21 cellular contexts compared by ENCODE assay signal in the genomic region with DNA sequence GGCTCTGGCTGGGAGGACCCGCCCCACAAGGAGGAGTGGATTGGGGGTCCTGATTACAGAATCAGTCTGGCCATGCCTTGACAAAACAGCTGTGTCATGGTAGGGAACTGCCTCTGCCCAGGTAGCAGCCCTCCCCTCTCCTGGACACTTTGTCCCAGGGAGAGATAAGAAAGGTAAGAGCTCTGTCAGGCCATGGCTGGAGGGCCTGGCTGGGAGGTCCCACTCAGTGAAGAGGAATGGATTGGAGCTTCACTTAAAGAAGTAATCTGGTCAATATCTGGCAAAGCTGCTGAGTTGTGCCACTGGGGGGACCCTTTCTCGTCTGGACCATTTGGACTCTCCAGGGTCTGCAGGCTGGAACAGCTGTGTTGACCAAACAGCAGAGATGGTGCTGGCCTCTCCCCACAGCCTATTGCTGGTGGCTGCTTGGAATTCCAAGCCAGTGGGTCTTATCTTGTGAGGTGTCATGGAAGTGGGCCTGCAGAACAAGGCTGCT.
DNase-seq lines count a peak whose midpoint lies in the region; ATAC-seq, FAIRE-seq and TF ChIP-seq lines count a peak whose summit lies in the region.
"Had no signal": no experiment of that assay in that cellular context is flagged by ENCODE, and none has a peak within 500 bp of the region (broad histone marks: within the 10 kb centered on the region; RNA-seq: fewer than 3 reads in every experiment).

No MANE protein-coding gene starts in this region.

- no peak overlapping the region for H3K4me3 Mint-ChIP-seq in activated T-cell treated with anti-CD3 and anti-CD28 coated beads, Interleukin-2, amount 50 U/mL, for 72 hours
- no peak overlapping the region for H3K4me3 Mint-ChIP-seq in stimulated activated effector memory CD8-positive, alpha-beta T cell treated with anti-CD3 and anti-CD28 coated beads, Interleukin-12 subunit alpha, Interleukin-12 subunit beta, amount 100 ng/mL, for 72 hours
- no peak overlapping the region for H3K4me3 Mint-ChIP-seq in CD14-positive monocyte
- H3K4me3 Mint-ChIP-seq: activated naive CD8-positive, alpha-beta T cell treated with anti-CD3 and anti-CD28 coated beads, Interleukin-2, amount 10 ng/mL, durations not matched to agents 7 days and 5 days; HFFc6 had no signal

- no peak overlapping the region for H3K27ac Mint-ChIP-seq in activated T-cell treated with anti-CD3 and anti-CD28 coated beads, Interleukin-2, amount 50 U/mL, for 72 hours
- H3K27ac Mint-ChIP-seq in stimulated activated effector memory CD8-positive, alpha-beta T cell treated with anti-CD3 and anti-CD28 coated beads, Interleukin-12 subunit alpha, Interleukin-12 subunit beta, amount 100 ng/mL, for 72 hours, result peak overlapping the region; percentile 36
- peak overlapping the region in 2 of 7 donors; percentile 36 to 47 for H3K27ac Mint-ChIP-seq in CD14-positive monocyte
- H3K27ac Mint-ChIP-seq: activated naive CD8-positive, alpha-beta T cell treated with anti-CD3 and anti-CD28 coated beads, Interleukin-2, amount 10 ng/mL, durations not matched to agents 7 days and 5 days; HFFc6 had no signal

- CTCF ChIA-PET in K562 (lab: Yijun Ruan, JAX; ENCODE audit: low intra/inter-chr PET ratio), result no interaction called here
- CTCF ChIA-PET in OCI-LY7 (lab: Charles Lee; ENCODE audit: unreplicated experiment), result no interaction called here

- ATAC-seq in activated T-cell treated with anti-CD3 and anti-CD28 coated beads, Interleukin-2, amount 50 U/mL, for 72 hours (replicated peaks in 1 of 2), result peak; percentile 4 to 5
- peak; percentile 81 for ATAC-seq in K562
- ATAC-seq in left lung, result peak; percentile 22
- no peak for ATAC-seq in stimulated activated effector memory CD8-positive, alpha-beta T cell treated with anti-CD3 and anti-CD28 coated beads, Interleukin-12 subunit alpha, Interleukin-12 subunit beta, amount 100 ng/mL, for 72 hours

- H3K4me1 Mint-ChIP-seq in activated T-cell treated with anti-CD3 and anti-CD28 coated beads, Interleukin-2, amount 50 U/mL, for 72 hours (ENCODE audit: low read depth), result peaks cover 89% of the 10 kb centered on the region
- peaks cover 91% of the 10 kb centered on the region for H3K4me1 Mint-ChIP-seq in stimulated activated effector memory CD8-positive, alpha-beta T cell treated with anti-CD3 and anti-CD28 coated beads, Interleukin-12 subunit alpha, Interleukin-12 subunit beta, amount 100 ng/mL, for 72 hours
- H3K4me1 Mint-ChIP-seq in CD14-positive monocyte, result peaks cover 54% of the 10 kb centered on the region

- BruUV-seq in K562 (replicated peaks; lab: Mats Ljungman, UMichigan) (no TSS peak), OCI-LY7 (replicated peaks; lab: Mats Ljungman, UMichigan) (no TSS peak)

- no peaks in the 10 kb centered on the region for H3K9me1 ChIP-seq in K562 (ENCODE audit: control insufficient read depth, insufficient read depth, low read length)

- no peak for FAIRE-seq in K562 (lab: Jason Lieb, UNC)
- FAIRE-seq: D721Med, endometrium, frontal cortex, GM18507, urothelium cell line had no signal

- intact Hi-C loops in K562 (cut with micrococcal nuclease), result no loop called here
- intact Hi-C loops in left lung (cut with DNase I), result no loop called here
- intact Hi-C loops in CD14-positive monocyte (cut with micrococcal nuclease), result no loop called here
- intact Hi-C loops in OCI-LY7 (cut with micrococcal nuclease; ENCODE audit: unreplicated experiment), result no loop called here

- H3K9me2 ChIP-seq in OCI-LY7 (ENCODE audit: insufficient read depth, low read length), result no peaks in the 10 kb centered on the region

- no peak for TF ChIP-seq POLR2A in K562 (conservative IDR thresholded peaks at IDR 0.05)

- H4K20me1 ChIP-seq in K562 (replicated peaks; ENCODE audit: control insufficient read depth, insufficient read depth, low read length), result peaks cover 20% of the 10 kb centered on the region
- peaks cover 8% of the 10 kb centered on the region for H4K20me1 ChIP-seq in OCI-LY7 (ENCODE audit: insufficient read depth, low read length)

- in situ Hi-C loops in K562 (cut with MboI), result no loop called here

- H3K9me3 ChIP-seq in K562 (replicated peaks; ENCODE audit: control insufficient read depth, insufficient read depth, low read depth, low read length), result no peaks in the 10 kb centered on the region
- H3K9me3 ChIP-seq in left lung, result no peaks in the 10 kb centered on the region
- no peaks in the 10 kb centered on the region for H3K9me3 ChIP-seq in OCI-LY7 (ENCODE audit: low read length)

- H3K9me3 Mint-ChIP-seq in activated T-cell treated with anti-CD3 and anti-CD28 coated beads, Interleukin-2, amount 50 U/mL, for 72 hours, result peaks cover 3 to 4% of the 10 kb centered on the region in 2 donors
- H3K9me3 Mint-ChIP-seq in stimulated activated effector memory CD8-positive, alpha-beta T cell treated with anti-CD3 and anti-CD28 coated beads, Interleukin-12 subunit alpha, Interleukin-12 subunit beta, amount 100 ng/mL, for 72 hours, result no peaks in the 10 kb centered on the region
- peaks cover 0 to 2% (median 0%) of the 10 kb centered on the region in 7 donors for H3K9me3 Mint-ChIP-seq in CD14-positive monocyte

- H2AFZ ChIP-seq in K562 (ENCODE audit: low read depth, low read length) (no peak overlapping the region), OCI-LY7 (ENCODE audit: low read length) (no peak overlapping the region)
- H2AFZ ChIP-seq: PC-9 had no signal

- TF ChIP-seq CTCF in K562 (IDR thresholded peaks at IDR 0.05 in 2 of 3, conservative IDR thresholded peaks at IDR 0.05 in 1 of 3; ENCODE audit: insufficient read depth in 2 of 3, low read depth in 1 of 3, low read length in 3 of 3) (peak; percentile 4 to 23 (median 12); a peak in 2 of 6 replicates), left lung (IDR thresholded peaks at IDR 0.05) (no peak), CD14-positive monocyte (IDR thresholded peaks at IDR 0.05) (no peak), OCI-LY7 (conservative IDR thresholded peaks at IDR 0.05; ENCODE audit: low read length) (no peak)

- H3K36me3 Mint-ChIP-seq in activated T-cell treated with anti-CD3 and anti-CD28 coated beads, Interleukin-2, amount 50 U/mL, for 72 hours (ENCODE audit: insufficient read depth in 2 of 2), result peaks cover 21 to 23% of the 10 kb centered on the region in 2 donors
- H3K36me3 Mint-ChIP-seq in stimulated activated effector memory CD8-positive, alpha-beta T cell treated with anti-CD3 and anti-CD28 coated beads, Interleukin-12 subunit alpha, Interleukin-12 subunit beta, amount 100 ng/mL, for 72 hours, result no peaks in the 10 kb centered on the region
- peaks cover 6 to 35% of the 10 kb centered on the region in 2 donors for H3K36me3 Mint-ChIP-seq in CD14-positive monocyte

- no peaks in the 10 kb centered on the region; the same call in 2 of the 3 replicates for H3K36me3 ChIP-seq in K562 (ENCODE audit: control insufficient read depth, insufficient read depth, low read length)
- peaks cover 0 to 9% of the 10 kb centered on the region in 2 donors for H3K36me3 ChIP-seq in left lung
- no peaks in the 10 kb centered on the region for H3K36me3 ChIP-seq in OCI-LY7 (ENCODE audit: insufficient read depth, low read length)

- no peak for TF ChIP-seq RAD21 in K562 (CRISPR knock-in tag; conservative IDR thresholded peaks at IDR 0.05 in 1 of 2, IDR thresholded peaks at IDR 0.05 in 1 of 2)

- H3K4me3 ChIP-seq in K562 (no peak overlapping the region), left lung (no peak overlapping the region), OCI-LY7 (ENCODE audit: low read depth, low read length, poor library complexity, severe bottlenecking) (no peak overlapping the region)
- H3K4me3 ChIP-seq: PC-9 had no signal

- H3K27me3 ChIP-seq in K562 (ENCODE audit: control insufficient read depth in 2 of 2, insufficient read depth in 2 of 2, low read length in 2 of 2) (no peaks in the 10 kb centered on the region), left lung (no peaks in the 10 kb centered on the region)

- peak overlapping the region in 1 of 2 experiments; percentile 69; a peak in 2 of 4 replicates for H3K9ac ChIP-seq in K562 (ENCODE audit: insufficient read depth in 1 of 2, low read depth in 2 of 2, low read length in 2 of 2)

- 10% methylated on average over 2 of the region's 2 CpGs for WGBS in K562 (ENCODE audit: insufficient coverage, low coverage, missing lambda C conversion rate)

- no peaks in the 10 kb centered on the region for H3K27me3 Mint-ChIP-seq in activated T-cell treated with anti-CD3 and anti-CD28 coated beads, Interleukin-2, amount 50 U/mL, for 72 hours (ENCODE audit: low read depth)
- H3K27me3 Mint-ChIP-seq in CD14-positive monocyte (ENCODE audit: low read depth in 3 of 3), result no peaks in the 10 kb centered on the region
- H3K27me3 Mint-ChIP-seq: activated naive CD8-positive, alpha-beta T cell treated with anti-CD3 and anti-CD28 coated beads, Interleukin-2, amount 10 ng/mL, durations not matched to agents 7 days and 5 days had no signal

- H3K27ac ChIP-seq in K562 (ENCODE audit: extremely low read depth, low read depth, low read length) (no peak overlapping the region), left lung (no peak overlapping the region), OCI-LY7 (ENCODE audit: low read depth, low read length, poor library complexity, severe bottlenecking) (no peak overlapping the region)
- H3K27ac ChIP-seq: PC-9, VCaP had no signal

- H3K4me1 ChIP-seq in K562 (replicated peaks in 1 of 2; ENCODE audit: control insufficient read depth in 2 of 2, insufficient read depth in 2 of 2, low read length in 2 of 2), result peaks cover 16 to 17% of the 10 kb centered on the region in 2 experiments; a peak in 4 of 5 replicates
- H3K4me1 ChIP-seq in left lung, result peaks cover 10 to 35% of the 10 kb centered on the region in 2 donors
- peaks cover 13% of the 10 kb centered on the region for H3K4me1 ChIP-seq in OCI-LY7 (ENCODE audit: insufficient read depth, low read length, poor library complexity, severe bottlenecking)

- H3K4me2 ChIP-seq in K562 (ENCODE audit: insufficient read depth, low read length), result no peak overlapping the region
- no peak overlapping the region for H3K4me2 ChIP-seq in OCI-LY7 (ENCODE audit: low read length)
- H3K4me2 ChIP-seq: PC-9 had no signal

- DNase-seq in activated T-cell treated with anti-CD3 and anti-CD28 coated beads, Interleukin-2, amount 50 U/mL, for 72 hours, result no peak
- no peak for DNase-seq in activated T-cell treated with anti-CD3 and anti-CD28 coated beads for 4 hours
- DNase-seq in K562 (ENCODE audit: extremely low read depth in 1 of 4, low spot score in 3 of 4), result peak in 2 of 4 experiments; percentile 61 to 73
- DNase-seq in left lung, result peak in 1 of 2 donors; percentile 47
- no peak for DNase-seq in stimulated activated effector memory CD8-positive, alpha-beta T cell treated with anti-CD3 and anti-CD28 coated beads, Interleukin-12 subunit alpha, Interleukin-12 subunit beta, amount 100 ng/mL, for 72 hours (ENCODE audit: low spot score in 2 of 2)
- no peak for DNase-seq in CD14-positive monocyte (ENCODE audit: low spot score)
- no peak for DNase-seq in OCI-LY7 (ENCODE audit: low spot score)
- DNase-seq in SHP77 (lab: John Stamatoyannopoulos, UW), result no peak
- DNase-seq: activated naive CD8-positive, alpha-beta T cell treated with anti-CD3 and anti-CD28 coated beads, Interleukin-2, amount 10 ng/mL, durations not matched to agents 7 days and 5 days; central memory CD4-positive, alpha-beta T cell; HFFc6; NCI-H524; nucleus accumbens; SW 1271 had no signal

- peaks cover 86% of the 10 kb centered on the region for H3K79me2 ChIP-seq in K562 (ENCODE audit: control insufficient read depth, insufficient read depth, low read length)
- peaks cover 54% of the 10 kb centered on the region for H3K79me2 ChIP-seq in OCI-LY7 (ENCODE audit: insufficient read depth, low read depth, low read length)

- TF ChIP-seq EP300 in K562 (IDR thresholded peaks at IDR 0.05; ENCODE audit: low read length), result no peak

- POLR2A ChIA-PET in K562 (lab: Yijun Ruan, JAX), result interaction anchor here (0.7 to 1.7 kb wide), 9 partner anchors 8 to 769 kb away, joined by 3 to 8 read pairs (median 4); no protein-coding TSS in a partner anchor
- POLR2A ChIA-PET in OCI-LY7 (lab: Charles Lee), result no interaction called here

Comparison
In these comparisons a context has a peak if more than half of its experiments do, and no peak if none do; other contexts are left out.
1. CTCF ChIP-seq: peak in K562 (3 of 3); none in left lung (0 of 2), CD14-positive monocyte (single experiment) and OCI-LY7 (single experiment).